Comparison of ENCODE assay signal across 8 cellular contexts in genomic region chr2:27489118-27489497, GRCh38. TPM values are rescaled to one million over a fixed set of nuclear protein-coding genes. Genes with fewer than 3 reads are reported as not detected.
A peak's percentile ranks its signal among the peaks of the same experiment; 100 is the strongest.
DNase-seq lines count a peak whose midpoint lies in the region; ATAC-seq and TF ChIP-seq lines count a peak whose summit lies in the region.

No MANE protein-coding gene starts in this region.

- H3K27ac ChIP-seq in heart left ventricle: peak overlapping the region in 9 of 12 donors; percentile 23 to 83 (median 66)

- peak; percentile 61 for DNase-seq in DMS 273 (lab: John Stamatoyannopoulos, UW; ENCODE audit: unreplicated experiment)
- no peak for DNase-seq in DMS 273 treated with DMSO at 0.1 percent for 48 hours (lab: John Stamatoyannopoulos, UW)
- peak; percentile 23 for DNase-seq in activated CD8-positive, alpha-beta T cell treated with anti-CD3 and anti-CD28 coated beads for 36 hours
- no peak for DNase-seq in heart left ventricle
- peak; percentile 32 for DNase-seq in renal cortical epithelial cell (ENCODE audit: low read depth)
- no peak for DNase-seq in GOT3 (lab: John Stamatoyannopoulos, UW)

- peak overlapping the region; percentile 28 to 80 (median 70) for H3K4me3 ChIP-seq in heart left ventricle

- POLR2A ChIA-PET in activated CD8-positive, alpha-beta T cell treated with anti-CD3 and anti-CD28 coated beads for 36 hours (lab: Charles Lee): interaction anchor here (1.0 to 1.4 kb wide), 2 partner anchors 19 to 60 kb away, joined by 3 to 4 read pairs; partner anchors contain the start of gene NRBP1

- CTCF ChIA-PET in activated CD8-positive, alpha-beta T cell treated with anti-CD3 and anti-CD28 coated beads for 36 hours (lab: Charles Lee): interaction anchor here (0.9 kb wide), 1 partner anchor 60 kb away, joined by 3 read pairs; no protein-coding TSS in a partner anchor

- no peak for TF ChIP-seq POLR2A in heart left ventricle (IDR thresholded peaks at IDR 0.05)

- H3K36me3 Mint-ChIP-seq in activated CD8-positive, alpha-beta T cell treated with anti-CD3 and anti-CD28 coated beads for 36 hours (ENCODE audit: low read depth): no peaks in the 10 kb centered on the region

- H3K36me3 ChIP-seq in heart left ventricle: peaks cover 0 to 16% (median 8%) of the 10 kb centered on the region in 9 donors

- peaks cover 0 to 4% (median 0%) of the 10 kb centered on the region in 9 donors for H3K27me3 ChIP-seq in heart left ventricle

- peak overlapping the region; percentile 87 for H3K4me3 Mint-ChIP-seq in activated CD8-positive, alpha-beta T cell treated with anti-CD3 and anti-CD28 coated beads for 36 hours

- no peaks in the 10 kb centered on the region for H3K9me3 Mint-ChIP-seq in activated CD8-positive, alpha-beta T cell treated with anti-CD3 and anti-CD28 coated beads for 36 hours

- TF ChIP-seq CTCF in activated CD8-positive, alpha-beta T cell treated with anti-CD3 and anti-CD28 coated beads for 36 hours (IDR thresholded peaks at IDR 0.05): no peak
- peak in 1 of 12 donors; percentile 5 for TF ChIP-seq CTCF in heart left ventricle (IDR thresholded peaks at IDR 0.05)

- peak overlapping the region; percentile 78 for H3K27ac Mint-ChIP-seq in activated CD8-positive, alpha-beta T cell treated with anti-CD3 and anti-CD28 coated beads for 36 hours

- no peaks in the 10 kb centered on the region for H3K9me3 ChIP-seq in heart left ventricle

- H3K27me3 Mint-ChIP-seq in activated CD8-positive, alpha-beta T cell treated with anti-CD3 and anti-CD28 coated beads for 36 hours: peaks cover 10% of the 10 kb centered on the region

- WGBS in heart left ventricle, 4 donors: 3 to 6% (median 5%) methylated on average over 11 of the region's 11 CpGs

- H3K4me1 ChIP-seq in heart left ventricle: peaks cover 0 to 19% (median 14%) of the 10 kb centered on the region in 12 donors

- intact Hi-C loops in activated CD8-positive, alpha-beta T cell treated with anti-CD3 and anti-CD28 coated beads for 36 hours (cut with micrococcal nuclease): no loop called here
- intact Hi-C loops in heart left ventricle (cut with DNase I): loop anchor here in 3 of 10 donors (2.0 to 10.0 kb wide), 2 partner anchors 136 to 140 kb away; partner anchors contain the start of genes CCDC121 (in 3 of the 3) and GPN1 (in 3 of the 3)

- peak; percentile 7 for ATAC-seq in HG03439 (IDR thresholded peaks at IDR 0.05; ENCODE audit: unreplicated experiment)
- ATAC-seq in activated CD8-positive, alpha-beta T cell treated with anti-CD3 and anti-CD28 coated beads for 36 hours: peak; percentile 2
- ATAC-seq in heart left ventricle: peak; percentile 7 to 16 (median 10)
- ATAC-seq in HG03521 (IDR thresholded peaks at IDR 0.05; ENCODE audit: unreplicated experiment): no peak

- H3K4me1 Mint-ChIP-seq in activated CD8-positive, alpha-beta T cell treated with anti-CD3 and anti-CD28 coated beads for 36 hours (ENCODE audit: low read depth): peaks cover 20% of the 10 kb centered on the region

RNA-seq across cellular contexts. Expression of gene IFT172, which starts 0.4 kb away (rescaled TPM):
- 10 to 100 TPM; 12.1 to 13.2 TPM for total RNA-seq in activated CD8-positive, alpha-beta T cell treated with anti-CD3 and anti-CD28 coated beads for 36 hours
- total RNA-seq in heart left ventricle (10 to 100 TPM; 13.6 to 25.7 (median 17.4) TPM), renal cortical epithelial cell (12.2 and 34.6 TPM in 2 replicates)
- polyA plus RNA-seq in heart left ventricle: 10 to 100 TPM; 11.9 to 27.2 TPM

RNA-seq across cellular contexts. Expression of gene FNDC4, which starts 5.9 kb away (rescaled TPM):
- not detected for total RNA-seq in activated CD8-positive, alpha-beta T cell treated with anti-CD3 and anti-CD28 coated beads for 36 hours
- total RNA-seq in heart left ventricle (1 to 10 TPM; 1.0 to 4.7 (median 3.1) TPM), renal cortical epithelial cell (25.6 and 30.4 TPM in 2 replicates)
- 10 to 100 TPM in 1 of 2 donors, 1 to 10 TPM in 1; 2.0 to 10.5 TPM for polyA plus RNA-seq in heart left ventricle

RNA-seq across cellular contexts. Expression of gene GCKR, which starts 7.5 kb away (rescaled TPM):
- not detected for total RNA-seq in activated CD8-positive, alpha-beta T cell treated with anti-CD3 and anti-CD28 coated beads for 36 hours
- total RNA-seq in heart left ventricle (1 to 10 TPM in 1 of 9 donors, under 1 TPM in 3, not detected in 5; 0.28 to 1.1 (median 0.38) TPM), renal cortical epithelial cell (1.4 and 1.6 TPM in 2 replicates)
- 1 to 10 TPM in 1 of 2 donors, under 1 TPM in 1; 0.23 to 1.7 TPM for polyA plus RNA-seq in heart left ventricle

RNA-seq across cellular contexts. Expression of gene KRTCAP3, which starts 46.9 kb away (rescaled TPM):
- 1 to 10 TPM; 4.2 to 4.3 TPM for total RNA-seq in activated CD8-positive, alpha-beta T cell treated with anti-CD3 and anti-CD28 coated beads for 36 hours
- total RNA-seq in heart left ventricle: 1 to 10 TPM in 1 of 9 donors, under 1 TPM in 2, not detected in 6; 0.50 to 1.7 (median 0.61) TPM
- polyA plus RNA-seq in heart left ventricle: under 1 TPM in 1 of 2 donors, not detected in 1; 0.65 TPM
- 0.85 and 3.5 TPM in 2 replicates for total RNA-seq in renal cortical epithelial cell

Comparison
In these comparisons a context has a peak if more than half of its experiments do, and no peak if none do; other contexts are left out.
1. DNase-seq: peak in DMS 273 (single experiment), activated CD8-positive, alpha-beta T cell treated with anti-CD3 and anti-CD28 coated beads for 36 hours (single experiment) and renal cortical epithelial cell (single experiment); none in DMS 273 treated with DMSO at 0.1 percent for 48 hours (single experiment), heart left ventricle (0 of 5) and GOT3 (single experiment).